30 cellular contexts compared by ENCODE assay signal in the genomic region with DNA sequence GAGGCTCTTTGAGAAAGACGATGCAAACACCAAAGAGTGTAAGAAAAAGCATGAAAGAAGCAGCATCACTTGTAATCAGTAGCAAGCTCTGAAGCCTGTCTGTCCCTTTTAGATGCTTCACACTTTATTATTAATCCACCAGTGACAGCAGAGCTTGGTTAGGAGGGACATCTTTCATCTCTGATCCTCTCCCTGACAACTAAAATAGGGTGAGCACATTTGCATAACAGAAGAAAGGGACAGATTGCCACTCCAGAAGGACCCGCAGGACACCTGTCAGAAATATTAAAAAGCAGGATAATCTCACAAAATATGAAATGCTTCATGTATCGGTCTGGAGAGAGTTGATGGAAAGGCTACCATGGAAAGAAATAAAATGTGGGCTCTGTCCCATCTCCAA.
"Had no signal": no experiment of that assay in that cellular context is flagged by ENCODE, and none has a peak within 500 bp of the region (broad histone marks: within the 10 kb centered on the region; RNA-seq: fewer than 3 reads in every experiment).

No MANE protein-coding gene starts in this region.

- H3K4me3 ChIP-seq: adrenal gland, MG63, PC-9, SJCRH30, SK-N-MC had no signal

- H3K27ac Mint-ChIP-seq: activated CD4-positive, alpha-beta T cell treated with anti-CD3 and anti-CD28 coated beads, Interleukin-2, amount 10 ng/mL, durations not matched to agents 24 days and 14 days; activated CD8-positive, alpha-beta T cell treated with anti-CD3 and anti-CD28 coated beads, Interleukin-2, amount 10 ng/mL, durations not matched to agents 7 days and 5 days; activated naive CD4-positive, alpha-beta T cell treated with anti-CD3 and anti-CD28 coated beads for 36 hours; activated naive CD4-positive, alpha-beta T cell treated with anti-CD3 and anti-CD28 coated beads, Interleukin-2, amount 50 U/mL, for 72 hours; activated T-cell treated with anti-CD3 and anti-CD28 coated beads, Interleukin-2, amount 50 U/mL, for 24 hours; activated T-helper 2 cell treated with anti-CD3 and anti-CD28 coated beads, Interferon-gamma antibody, Interleukin-2, Interleukin-4, amounts not matched to agents 10 μg/mL and 5 μg/mL and 100 μg/mL, durations not matched to agents 14 hours and 24 hours and 36 hours had no signal

- H3K36me3 Mint-ChIP-seq: activated naive CD4-positive, alpha-beta T cell treated with anti-CD3 and anti-CD28 coated beads, Interleukin-2, amount 50 U/mL, for 72 hours had no signal

- H3K27ac ChIP-seq: adrenal gland, brain microvascular endothelial cell, PC-9, SJCRH30, SK-N-MC had no signal

- H3K4me3 Mint-ChIP-seq: activated CD4-positive, alpha-beta T cell treated with anti-CD3 and anti-CD28 coated beads, Interleukin-2, amount 10 ng/mL, durations not matched to agents 24 days and 14 days; activated CD8-positive, alpha-beta T cell treated with anti-CD3 and anti-CD28 coated beads, Interleukin-2, amount 10 ng/mL, durations not matched to agents 7 days and 5 days; activated naive CD4-positive, alpha-beta T cell treated with anti-CD3 and anti-CD28 coated beads for 36 hours; activated T-cell treated with anti-CD3 and anti-CD28 coated beads, Interleukin-2, amount 50 U/mL, for 24 hours had no signal

- H3K4me2 ChIP-seq: PC-9 had no signal

- H3K4me1 Mint-ChIP-seq: activated CD4-positive, alpha-beta T cell treated with anti-CD3 and anti-CD28 coated beads, Interleukin-2, amount 10 ng/mL, durations not matched to agents 24 days and 14 days had no signal

- H3K9me3 Mint-ChIP-seq: activated CD4-positive, alpha-beta T cell treated with anti-CD3 and anti-CD28 coated beads, Interleukin-2, amount 10 ng/mL, durations not matched to agents 24 days and 14 days; activated naive CD4-positive, alpha-beta T cell treated with anti-CD3 and anti-CD28 coated beads for 36 hours; activated naive CD4-positive, alpha-beta T cell treated with anti-CD3 and anti-CD28 coated beads, Interleukin-2, amount 50 U/mL, for 72 hours; activated T-cell treated with anti-CD3 and anti-CD28 coated beads, Interleukin-2, amount 50 U/mL, for 24 hours; activated T-helper 2 cell treated with anti-CD3 and anti-CD28 coated beads, Interferon-gamma antibody, Interleukin-2, Interleukin-4, amounts not matched to agents 10 μg/mL and 5 μg/mL and 100 μg/mL, durations not matched to agents 14 hours and 24 hours and 36 hours had no signal

- DNase-seq: activated CD4-positive, alpha-beta T cell treated with anti-CD3 and anti-CD28 coated beads, Interleukin-2, amount 10 ng/mL, durations not matched to agents 24 days and 14 days; activated CD4-positive, alpha-beta T cell treated with anti-CD3 and anti-CD28 coated beads, Interleukin-2, amount 50 U/mL, for 4 hours; activated CD8-positive, alpha-beta T cell treated with anti-CD3 and anti-CD28 coated beads, Interleukin-2, amount 10 ng/mL, durations not matched to agents 7 days and 5 days; activated gamma-delta T cell; activated naive CD4-positive, alpha-beta T cell treated with anti-CD3 and anti-CD28 coated beads for 36 hours; activated T-cell treated with anti-CD3 and anti-CD28 coated beads, Interleukin-2, amount 50 U/mL, for 24 hours; adrenal gland; anterior cingulate cortex; brain microvascular endothelial cell; central memory CD4-positive, alpha-beta T cell; Kasumi-1; KG1; MG63; NCI-H1048; NCI-H1105 treated with DMSO at 0.1 percent for 48 hours; NCI-H1436; NCI-H1694; NCI-H1930; NCI-H2081 treated with DMSO at 0.1 percent for 48 hours; NCI-H226; NCI-H446 treated with DMSO at 0.1 percent for 48 hours; NCI-H526; NCI-H748 treated with DMSO at 0.1 percent for 48 hours; PC-9; SHP77; SJCRH30; T1000 had no signal

- H2AFZ ChIP-seq: PC-9 had no signal

- H3K36me3 ChIP-seq: adrenal gland, brain microvascular endothelial cell, MG63, SJCRH30 had no signal

- H3K27me3 ChIP-seq: adrenal gland, brain microvascular endothelial cell, MG63, SJCRH30 had no signal

- H3K9me3 ChIP-seq: adrenal gland, MG63, SJCRH30 had no signal

- ATAC-seq: activated CD8-positive, alpha-beta T cell treated with anti-CD3 and anti-CD28 coated beads, Interleukin-2, amount 10 ng/mL, durations not matched to agents 7 days and 5 days; activated naive CD4-positive, alpha-beta T cell treated with anti-CD3 and anti-CD28 coated beads, Interleukin-2, amount 50 U/mL, for 72 hours had no signal
